ENCODE assay signal across 25 cellular contexts in the genomic region with DNA sequence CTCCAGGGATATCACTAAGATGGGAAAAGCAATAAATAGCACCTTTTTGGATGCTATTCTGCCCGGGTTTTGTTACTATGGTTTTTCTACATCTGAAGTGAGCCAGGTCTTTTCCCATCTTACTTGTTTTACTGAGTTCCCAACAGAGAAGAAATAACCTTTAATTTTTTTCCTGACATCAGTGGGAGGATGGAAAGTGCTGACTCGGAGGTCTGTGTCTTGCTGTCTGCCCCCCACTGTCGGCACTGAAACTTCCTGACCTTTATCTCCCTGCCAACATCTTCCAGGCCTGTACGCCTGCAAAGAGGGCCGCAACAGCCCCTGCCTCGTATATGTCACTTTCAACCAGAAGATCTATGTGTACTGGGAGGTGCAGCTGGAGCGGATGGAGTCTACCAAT. TPM values are rescaled to one million over a fixed set of nuclear protein-coding genes. Genes with fewer than 3 reads are reported as not detected.
DNase-seq lines count a peak whose midpoint lies in the region; ATAC-seq, FAIRE-seq and TF ChIP-seq lines count a peak whose summit lies in the region.
"Had no signal": no experiment of that assay in that cellular context is flagged by ENCODE, and none has a peak within 500 bp of the region (broad histone marks: within the 10 kb centered on the region; RNA-seq: fewer than 3 reads in every experiment).

No MANE protein-coding gene starts in this region.

- H3K27me3 Mint-ChIP-seq in stimulated activated naive CD8-positive, alpha-beta T cell treated with anti-CD3 and anti-CD28 coated beads, Interleukin-15, Interleukin-2, amounts not matched to agents 100 ng/mL and 50 ng/mL, for 24 hours: no peaks in the 10 kb centered on the region
- H3K27me3 Mint-ChIP-seq in stimulated activated naive CD8-positive, alpha-beta T cell treated with anti-CD3 and anti-CD28 coated beads, Interleukin-15, amount 100 ng/mL, for 72 hours: no peaks in the 10 kb centered on the region
- no peaks in the 10 kb centered on the region for H3K27me3 Mint-ChIP-seq in nephron progenitor cell (ENCODE audit: low read depth, poor library complexity)
- H3K27me3 Mint-ChIP-seq: CD4-positive, alpha-beta memory T cell had no signal

- H3K27ac Mint-ChIP-seq in stimulated activated naive CD8-positive, alpha-beta T cell treated with anti-CD3 and anti-CD28 coated beads, Interleukin-15, Interleukin-2, amounts not matched to agents 100 ng/mL and 50 ng/mL, for 24 hours: peak overlapping the region; percentile 31
- H3K27ac Mint-ChIP-seq in stimulated activated naive CD8-positive, alpha-beta T cell treated with anti-CD3 and anti-CD28 coated beads, Interleukin-15, amount 100 ng/mL, for 72 hours: peak overlapping the region in 1 of 2 donors; percentile 64
- H3K27ac Mint-ChIP-seq in nephron progenitor cell: peak overlapping the region; percentile 60

- no peak overlapping the region for H3K9ac ChIP-seq in K562 (ENCODE audit: insufficient read depth in 1 of 2, low read depth in 2 of 2, low read length in 2 of 2)

- H3K9me3 ChIP-seq in K562 (replicated peaks; ENCODE audit: control insufficient read depth, insufficient read depth, low read depth, low read length): no peaks in the 10 kb centered on the region

- DNase-seq in stimulated activated naive CD8-positive, alpha-beta T cell treated with anti-CD3 and anti-CD28 coated beads, Interleukin-15, amount 100 ng/mL, for 72 hours: no peak
- DNase-seq in K562 (ENCODE audit: extremely low read depth in 1 of 4, low spot score in 3 of 4) (no peak), nephron progenitor cell (no peak), urothelium cell line (ENCODE audit: low spot score) (no peak), hepatic stellate cell (ENCODE audit: low spot score) (no peak), T-helper 2 cell (no peak)
- DNase-seq: 8988T; C1 segment of cervical spinal cord; Calu3; CD4-positive, alpha-beta memory T cell; COR-L47; DMS53; DMS79 treated with DMSO at 0.1 percent for 48 hours; GF-D8; H9 had no signal

- peaks cover 69% of the 10 kb centered on the region; the same call in 1 of the 3 replicates for H3K36me3 ChIP-seq in K562 (ENCODE audit: control insufficient read depth, insufficient read depth, low read length)

- H3K27me3 ChIP-seq in K562 (ENCODE audit: control insufficient read depth in 2 of 2, insufficient read depth in 2 of 2, low read length in 2 of 2): no peaks in the 10 kb centered on the region

- no TSS peak for BruUV-seq in K562 (replicated peaks; lab: Mats Ljungman, UMichigan)

- no peak for TF ChIP-seq RAD21 in K562 (CRISPR knock-in tag; conservative IDR thresholded peaks at IDR 0.05 in 1 of 2, IDR thresholded peaks at IDR 0.05 in 1 of 2)

- no peaks in the 10 kb centered on the region for H3K79me2 ChIP-seq in K562 (ENCODE audit: control insufficient read depth, insufficient read depth, low read length)

- H3K4me3 ChIP-seq in K562: no peak overlapping the region

- ATAC-seq in stimulated activated naive CD8-positive, alpha-beta T cell treated with anti-CD3 and anti-CD28 coated beads, Interleukin-15, amount 100 ng/mL, for 72 hours: no peak
- ATAC-seq in K562 (no peak), HG03439 (IDR thresholded peaks at IDR 0.05; ENCODE audit: unreplicated experiment) (no peak)
- ATAC-seq: HCT116 had no signal

- H3K4me1 ChIP-seq in K562 (replicated peaks in 1 of 2; ENCODE audit: control insufficient read depth in 2 of 2, insufficient read depth in 2 of 2, low read length in 2 of 2): no peaks in the 10 kb centered on the region

- in situ Hi-C loops in K562 (cut with MboI): no loop called here

- no peak overlapping the region for H2AFZ ChIP-seq in K562 (ENCODE audit: low read depth, low read length)

- peaks cover 65% of the 10 kb centered on the region for H3K36me3 Mint-ChIP-seq in stimulated activated naive CD8-positive, alpha-beta T cell treated with anti-CD3 and anti-CD28 coated beads, Interleukin-15, Interleukin-2, amounts not matched to agents 100 ng/mL and 50 ng/mL, for 24 hours (ENCODE audit: low read depth)
- peaks cover 62% of the 10 kb centered on the region for H3K36me3 Mint-ChIP-seq in nephron progenitor cell (ENCODE audit: low read depth)

- 55% methylated on average over 3 of the region's 7 CpGs for WGBS in K562 (ENCODE audit: insufficient coverage, low coverage, missing lambda C conversion rate)

- peaks cover 4% of the 10 kb centered on the region for H3K4me1 Mint-ChIP-seq in stimulated activated naive CD8-positive, alpha-beta T cell treated with anti-CD3 and anti-CD28 coated beads, Interleukin-15, Interleukin-2, amounts not matched to agents 100 ng/mL and 50 ng/mL, for 24 hours (ENCODE audit: low read depth)
- no peaks in the 10 kb centered on the region for H3K4me1 Mint-ChIP-seq in stimulated activated naive CD8-positive, alpha-beta T cell treated with anti-CD3 and anti-CD28 coated beads, Interleukin-15, amount 100 ng/mL, for 72 hours
- H3K4me1 Mint-ChIP-seq in nephron progenitor cell: no peaks in the 10 kb centered on the region

- intact Hi-C loops in K562 (cut with micrococcal nuclease): no loop called here

- no peak overlapping the region for H3K4me2 ChIP-seq in K562 (ENCODE audit: insufficient read depth, low read length)

- no peaks in the 10 kb centered on the region for H3K9me3 Mint-ChIP-seq in stimulated activated naive CD8-positive, alpha-beta T cell treated with anti-CD3 and anti-CD28 coated beads, Interleukin-15, Interleukin-2, amounts not matched to agents 100 ng/mL and 50 ng/mL, for 24 hours
- H3K9me3 Mint-ChIP-seq in stimulated activated naive CD8-positive, alpha-beta T cell treated with anti-CD3 and anti-CD28 coated beads, Interleukin-15, amount 100 ng/mL, for 72 hours: no peaks in the 10 kb centered on the region
- H3K9me3 Mint-ChIP-seq in nephron progenitor cell: no peaks in the 10 kb centered on the region
- H3K9me3 Mint-ChIP-seq: CD4-positive, alpha-beta memory T cell; H9 had no signal

- TF ChIP-seq CTCF in K562 (IDR thresholded peaks at IDR 0.05 in 2 of 3, conservative IDR thresholded peaks at IDR 0.05 in 1 of 3; ENCODE audit: insufficient read depth in 2 of 3, low read depth in 1 of 3, low read length in 3 of 3) (no peak), nephron progenitor cell (IDR thresholded peaks at IDR 0.05) (no peak)

- H3K9me1 ChIP-seq in K562 (ENCODE audit: control insufficient read depth, insufficient read depth, low read length): no peaks in the 10 kb centered on the region

- CTCF ChIA-PET in K562 (lab: Yijun Ruan, JAX; ENCODE audit: low intra/inter-chr PET ratio): no interaction called here

- no peak for FAIRE-seq in K562 (lab: Jason Lieb, UNC)
- peak; percentile 61 for FAIRE-seq in urothelium cell line (lab: Jason Lieb, UNC)
- FAIRE-seq: GM12891, GM18507 had no signal

- no peak overlapping the region for H3K27ac ChIP-seq in K562 (ENCODE audit: extremely low read depth, low read depth, low read length)

- POLR2A ChIA-PET in K562 (lab: Yijun Ruan, JAX): interaction anchor here (0.6 kb wide), 1 partner anchor 264 kb away, joined by 3 read pairs; no protein-coding TSS in a partner anchor

- TF ChIP-seq EP300 in K562 (IDR thresholded peaks at IDR 0.05; ENCODE audit: low read length): no peak

- H4K20me1 ChIP-seq in K562 (replicated peaks; ENCODE audit: control insufficient read depth, insufficient read depth, low read length): no peaks in the 10 kb centered on the region

- TF ChIP-seq POLR2A in K562 (conservative IDR thresholded peaks at IDR 0.05): no peak

- H3K4me3 Mint-ChIP-seq in stimulated activated naive CD8-positive, alpha-beta T cell treated with anti-CD3 and anti-CD28 coated beads, Interleukin-15, Interleukin-2, amounts not matched to agents 100 ng/mL and 50 ng/mL, for 24 hours: no peak overlapping the region
- H3K4me3 Mint-ChIP-seq in stimulated activated naive CD8-positive, alpha-beta T cell treated with anti-CD3 and anti-CD28 coated beads, Interleukin-15, amount 100 ng/mL, for 72 hours: no peak overlapping the region
- H3K4me3 Mint-ChIP-seq in nephron progenitor cell: no peak overlapping the region
- H3K4me3 Mint-ChIP-seq: CD4-positive, alpha-beta memory T cell; H9 had no signal

RNA-seq across cellular contexts. Expression of gene ITFG2, which starts 11.0 kb away (rescaled TPM):
- 82.9 and 129 TPM in 2 replicates for total RNA-seq in K562 (2011; cell fraction: chromatin; rRNA removed; ENCODE audit: low replicate concordance)
- total RNA-seq in K562 (2011; cell fraction: nucleolus; rRNA removed): 71.0 and 80.7 TPM in 2 replicates
- total RNA-seq in K562 (2011; cell fraction: nucleoplasm; rRNA removed): 91.7 and 103 TPM in 2 replicates
- total RNA-seq in K562 (2014; rRNA removed) (18.3 and 23.3 TPM in 2 replicates), K562 (2014; rRNA removed; fragmentation: Illumina TruSeq; extraction: Trizol) (14.5 and 15.0 TPM in 2 replicates), K562 (2015; rRNA removed; fragmentation: Illumina TruSeq; extraction: Trizol) (17.7 and 18.9 TPM in 2 replicates), K562 (2021) (18.2 and 20.0 TPM in 2 replicates)
- polyA plus RNA-seq in K562 (2011; rRNA removed) (14.2 and 15.3 TPM in 2 replicates), K562 (2014; fragmentation: Illumina TruSeq; extraction: Trizol) (19.4 and 30.3 TPM in 2 replicates), K562 (2014; fragmentation: Nextera tagmentation; extraction: Ambion mirVana) (10 to 100 TPM; 21.7 to 22.8 TPM), K562 (2014; rRNA removed) (19.9 and 31.1 TPM in 2 replicates)
- polyA plus RNA-seq in K562 (2011; cell fraction: cytosol; rRNA removed): 13.9 and 16.2 TPM in 2 replicates
- polyA plus RNA-seq in K562 (2011; cell fraction: nucleus; rRNA removed): 27.4 and 42.2 TPM in 2 replicates
- 20.9 and 34.7 TPM in 2 replicates for polyA plus RNA-seq in K562 (2012)
- 24.9 and 33.1 TPM in 2 replicates for polyA minus RNA-seq in K562 (2011; rRNA and poly(A)+ RNA removed)
- 16.4 and 17.1 TPM in 2 replicates for polyA minus RNA-seq in K562 (2011; cell fraction: cytosol; rRNA and poly(A)+ RNA removed)
- polyA minus RNA-seq in K562 (2011; cell fraction: nucleus; rRNA and poly(A)+ RNA removed): 20.2 and 29.7 TPM in 2 replicates

RNA-seq across cellular contexts. Expression of gene NRIP2, which starts 11.4 kb away (rescaled TPM):
- 0.16 TPM in 1 of 2 replicates, not detected in the other for total RNA-seq in K562 (2011; cell fraction: chromatin; rRNA removed; ENCODE audit: low replicate concordance)
- total RNA-seq in K562 (2011; cell fraction: nucleolus; rRNA removed): not detected in 2 replicates
- not detected in 2 replicates for total RNA-seq in K562 (2011; cell fraction: nucleoplasm; rRNA removed)
- total RNA-seq in K562 (2014; rRNA removed): not detected in 2 replicates
- not detected in 2 replicates for total RNA-seq in K562 (2014; rRNA removed; fragmentation: Illumina TruSeq; extraction: Trizol)
- total RNA-seq in K562 (2015; rRNA removed; fragmentation: Illumina TruSeq; extraction: Trizol): not detected in 2 replicates
- not detected in 2 replicates for total RNA-seq in K562 (2021)
- 0.03 TPM in 1 of 2 replicates, not detected in the other for polyA plus RNA-seq in K562 (2011; rRNA removed)
- polyA plus RNA-seq in K562 (2011; cell fraction: cytosol; rRNA removed): not detected in 2 replicates
- polyA plus RNA-seq in K562 (2011; cell fraction: nucleus; rRNA removed): not detected in 2 replicates
- 0.72 and 0.83 TPM in 2 replicates for polyA plus RNA-seq in K562 (2012)
- not detected in 2 replicates for polyA plus RNA-seq in K562 (2014; fragmentation: Illumina TruSeq; extraction: Trizol)
- under 1 TPM; 0.07 to 0.10 TPM for polyA plus RNA-seq in K562 (2014; fragmentation: Nextera tagmentation; extraction: Ambion mirVana)
- polyA plus RNA-seq in K562 (2014; rRNA removed): not detected in 2 replicates
- polyA minus RNA-seq in K562 (2011; rRNA and poly(A)+ RNA removed): not detected in 2 replicates
- polyA minus RNA-seq in K562 (2011; cell fraction: cytosol; rRNA and poly(A)+ RNA removed): not detected in 2 replicates
- not detected in 2 replicates for polyA minus RNA-seq in K562 (2011; cell fraction: nucleus; rRNA and poly(A)+ RNA removed)
- total RNA-seq: Calu3; CD4-positive, alpha-beta memory T cell; Daoy; G401 had no signal
- polyA plus RNA-seq: BJ had no signal

RNA-seq across cellular contexts. Expression of gene FKBP4, which starts 28.7 kb away (rescaled TPM):
- total RNA-seq in K562 (2011; cell fraction: chromatin; rRNA removed; ENCODE audit: low replicate concordance): 111 and 149 TPM in 2 replicates
- total RNA-seq in K562 (2011; cell fraction: nucleolus; rRNA removed): 75.3 and 79.9 TPM in 2 replicates
- 72.1 and 90.5 TPM in 2 replicates for total RNA-seq in K562 (2011; cell fraction: nucleoplasm; rRNA removed)
- total RNA-seq in K562 (2014; rRNA removed) (89.5 and 124 TPM in 2 replicates), K562 (2014; rRNA removed; fragmentation: Illumina TruSeq; extraction: Trizol) (98.1 and 105 TPM in 2 replicates), K562 (2015; rRNA removed; fragmentation: Illumina TruSeq; extraction: Trizol) (98.5 and 98.7 TPM in 2 replicates), K562 (2021) (154 and 158 TPM in 2 replicates)
- polyA plus RNA-seq in K562 (2011; rRNA removed) (70.7 and 90.1 TPM in 2 replicates), K562 (2014; fragmentation: Illumina TruSeq; extraction: Trizol) (115 and 144 TPM in 2 replicates), K562 (2014; fragmentation: Nextera tagmentation; extraction: Ambion mirVana) (10 to 100 TPM; 16.3 to 30.9 TPM), K562 (2014; rRNA removed) (82.4 and 90.7 TPM in 2 replicates)
- 59.7 and 61.4 TPM in 2 replicates for polyA plus RNA-seq in K562 (2011; cell fraction: cytosol; rRNA removed)
- polyA plus RNA-seq in K562 (2011; cell fraction: nucleus; rRNA removed): 77.0 and 87.5 TPM in 2 replicates
- 52.3 and 118 TPM in 2 replicates for polyA plus RNA-seq in K562 (2012)
- polyA minus RNA-seq in K562 (2011; rRNA and poly(A)+ RNA removed): 102 and 125 TPM in 2 replicates
- 53.3 and 73.9 TPM in 2 replicates for polyA minus RNA-seq in K562 (2011; cell fraction: cytosol; rRNA and poly(A)+ RNA removed)
- polyA minus RNA-seq in K562 (2011; cell fraction: nucleus; rRNA and poly(A)+ RNA removed): 59.9 and 81.8 TPM in 2 replicates

RNA-seq across cellular contexts. Expression of gene TEX52, which starts 33.4 kb away (rescaled TPM):
- total RNA-seq in K562 (2011; cell fraction: chromatin; rRNA removed; ENCODE audit: low replicate concordance): not detected in 2 replicates
- total RNA-seq in K562 (2011; cell fraction: nucleolus; rRNA removed): not detected in 2 replicates
- not detected in 2 replicates for total RNA-seq in K562 (2011; cell fraction: nucleoplasm; rRNA removed)
- not detected in 2 replicates for total RNA-seq in K562 (2014; rRNA removed)
- not detected in 2 replicates for total RNA-seq in K562 (2014; rRNA removed; fragmentation: Illumina TruSeq; extraction: Trizol)
- not detected in 2 replicates for total RNA-seq in K562 (2015; rRNA removed; fragmentation: Illumina TruSeq; extraction: Trizol)
- not detected in 2 replicates for total RNA-seq in K562 (2021)
- polyA plus RNA-seq in K562 (2011; rRNA removed): not detected in 2 replicates
- polyA plus RNA-seq in K562 (2011; cell fraction: cytosol; rRNA removed): not detected in 2 replicates
- polyA plus RNA-seq in K562 (2011; cell fraction: nucleus; rRNA removed): not detected in 2 replicates
- polyA plus RNA-seq in K562 (2012): 0.08 and 0.30 TPM in 2 replicates
- polyA plus RNA-seq in K562 (2014; fragmentation: Illumina TruSeq; extraction: Trizol): not detected in 2 replicates
- polyA plus RNA-seq in K562 (2014; fragmentation: Nextera tagmentation; extraction: Ambion mirVana): not detected
- polyA plus RNA-seq in K562 (2014; rRNA removed): not detected in 2 replicates
- not detected in 2 replicates for polyA minus RNA-seq in K562 (2011; rRNA and poly(A)+ RNA removed)
- polyA minus RNA-seq in K562 (2011; cell fraction: cytosol; rRNA and poly(A)+ RNA removed): not detected in 2 replicates
- polyA minus RNA-seq in K562 (2011; cell fraction: nucleus; rRNA and poly(A)+ RNA removed): not detected in 2 replicates
- total RNA-seq: A673; Calu3; CD4-positive, alpha-beta memory T cell; Daoy; G401; H4 had no signal
- polyA plus RNA-seq: BJ; CD4-positive, alpha-beta memory T cell had no signal

RNA-seq across cellular contexts. Expression of gene FOXM1, which starts 53.5 kb away (rescaled TPM):
- 74.0 and 78.2 TPM in 2 replicates for total RNA-seq in K562 (2011; cell fraction: chromatin; rRNA removed; ENCODE audit: low replicate concordance)
- total RNA-seq in K562 (2011; cell fraction: nucleolus; rRNA removed): 35.1 and 39.2 TPM in 2 replicates
- total RNA-seq in K562 (2011; cell fraction: nucleoplasm; rRNA removed): 40.6 and 51.8 TPM in 2 replicates
- total RNA-seq in K562 (2014; rRNA removed): 16.8 and 21.5 TPM in 2 replicates
- 15.7 and 17.2 TPM in 2 replicates for total RNA-seq in K562 (2014; rRNA removed; fragmentation: Illumina TruSeq; extraction: Trizol)
- 18.1 and 18.6 TPM in 2 replicates for total RNA-seq in K562 (2015; rRNA removed; fragmentation: Illumina TruSeq; extraction: Trizol)
- 34.2 and 42.8 TPM in 2 replicates for total RNA-seq in K562 (2021)
- 10.5 and 14.1 TPM in 2 replicates for polyA plus RNA-seq in K562 (2011; rRNA removed)
- 14.0 and 14.7 TPM in 2 replicates for polyA plus RNA-seq in K562 (2011; cell fraction: cytosol; rRNA removed)
- 25.1 and 36.9 TPM in 2 replicates for polyA plus RNA-seq in K562 (2011; cell fraction: nucleus; rRNA removed)
- polyA plus RNA-seq in K562 (2012): 29.6 and 36.5 TPM in 2 replicates
- 41.7 and 46.9 TPM in 2 replicates for polyA plus RNA-seq in K562 (2014; fragmentation: Illumina TruSeq; extraction: Trizol)
- 1 to 10 TPM; 8.9 to 9.5 TPM for polyA plus RNA-seq in K562 (2014; fragmentation: Nextera tagmentation; extraction: Ambion mirVana)
- 18.5 and 18.7 TPM in 2 replicates for polyA plus RNA-seq in K562 (2014; rRNA removed)
- 16.2 and 20.7 TPM in 2 replicates for polyA minus RNA-seq in K562 (2011; rRNA and poly(A)+ RNA removed)
- 20.0 and 22.3 TPM in 2 replicates for polyA minus RNA-seq in K562 (2011; cell fraction: cytosol; rRNA and poly(A)+ RNA removed)
- polyA minus RNA-seq in K562 (2011; cell fraction: nucleus; rRNA and poly(A)+ RNA removed): 12.3 and 17.5 TPM in 2 replicates
